Comparison of ENCODE assay signal across 23 cellular contexts in genomic region chr18:71252351-71252862, GRCh38.
"Had no signal": no experiment of that assay in that cellular context is flagged by ENCODE, and none has a peak within 500 bp of the region (broad histone marks: within the 10 kb centered on the region; RNA-seq: fewer than 3 reads in every experiment).

No MANE protein-coding gene starts in this region.

- H3K4me3 Mint-ChIP-seq: activated CD4-positive, alpha-beta T cell treated with anti-CD3 and anti-CD28 coated beads, Interleukin-2, amount 10 ng/mL, durations not matched to agents 7 days and 5 days; activated naive CD8-positive, alpha-beta T cell; activated T-cell treated with anti-CD3 and anti-CD28 coated beads, Interleukin-2, amount 50 U/mL, for 24 hours; activated T-helper 17 cell treated with anti-CD3 and anti-CD28 coated beads, Interleukin-2, amount 50 U/mL, for 72 hours; stimulated activated memory B cell treated with anti-CD40 and anti-IgM and Interleukin-4, amounts not matched to agents 10 μg/mL and 1 μg/mL and 100 μg/mL, for 72 hours; T-cell; T-helper 2 cell treated with Interferon-gamma antibody and Interleukin-4, amounts not matched to agents 5 μg/mL and 100 μg/mL, for 36 hours had no signal

- H3K9me3 Mint-ChIP-seq: activated CD4-positive, alpha-beta T cell treated with anti-CD3 and anti-CD28 coated beads, Interleukin-2, amount 10 ng/mL, durations not matched to agents 7 days and 5 days; activated T-cell treated with anti-CD3 and anti-CD28 coated beads, Interleukin-2, amount 50 U/mL, for 24 hours; activated T-helper 17 cell treated with anti-CD3 and anti-CD28 coated beads, Interleukin-2, amount 50 U/mL, for 72 hours; stimulated activated memory B cell treated with anti-CD40 and anti-IgM and Interleukin-4, amounts not matched to agents 10 μg/mL and 1 μg/mL and 100 μg/mL, for 72 hours; T-cell; T-helper 2 cell treated with Interferon-gamma antibody and Interleukin-4, amounts not matched to agents 5 μg/mL and 100 μg/mL, for 36 hours had no signal

- ATAC-seq: activated T-helper 17 cell treated with anti-CD3 and anti-CD28 coated beads, Interleukin-2, amount 50 U/mL, for 72 hours; gastrocnemius medialis; left colon; mucosa of descending colon; stimulated activated memory B cell treated with anti-CD40 and anti-IgM and Interleukin-4, amounts not matched to agents 10 μg/mL and 1 μg/mL and 100 μg/mL, for 72 hours; T-cell had no signal

- H3K27ac Mint-ChIP-seq: activated CD4-positive, alpha-beta T cell treated with anti-CD3 and anti-CD28 coated beads, Interleukin-2, amount 10 ng/mL, durations not matched to agents 7 days and 5 days; activated naive CD8-positive, alpha-beta T cell; activated T-cell treated with anti-CD3 and anti-CD28 coated beads, Interleukin-2, amount 50 U/mL, for 24 hours; activated T-helper 17 cell treated with anti-CD3 and anti-CD28 coated beads, Interleukin-2, amount 50 U/mL, for 72 hours; stimulated activated memory B cell treated with anti-CD40 and anti-IgM and Interleukin-4, amounts not matched to agents 10 μg/mL and 1 μg/mL and 100 μg/mL, for 72 hours; T-cell; T-helper 2 cell treated with Interferon-gamma antibody and Interleukin-4, amounts not matched to agents 5 μg/mL and 100 μg/mL, for 36 hours had no signal

- H3K4me1 Mint-ChIP-seq: activated CD4-positive, alpha-beta T cell treated with anti-CD3 and anti-CD28 coated beads, Interleukin-2, amount 10 ng/mL, durations not matched to agents 7 days and 5 days; activated T-helper 17 cell treated with anti-CD3 and anti-CD28 coated beads, Interleukin-2, amount 50 U/mL, for 72 hours; stimulated activated memory B cell treated with anti-CD40 and anti-IgM and Interleukin-4, amounts not matched to agents 10 μg/mL and 1 μg/mL and 100 μg/mL, for 72 hours; T-cell had no signal

- H3K36me3 Mint-ChIP-seq: activated naive CD8-positive, alpha-beta T cell; stimulated activated memory B cell treated with anti-CD40 and anti-IgM and Interleukin-4, amounts not matched to agents 10 μg/mL and 1 μg/mL and 100 μg/mL, for 72 hours; T-cell had no signal

- H3K27me3 Mint-ChIP-seq: activated CD4-positive, alpha-beta T cell treated with anti-CD3 and anti-CD28 coated beads, Interleukin-2, amount 10 ng/mL, durations not matched to agents 7 days and 5 days; activated naive CD8-positive, alpha-beta T cell; activated T-cell treated with anti-CD3 and anti-CD28 coated beads, Interleukin-2, amount 50 U/mL, for 24 hours; stimulated activated memory B cell treated with anti-CD40 and anti-IgM and Interleukin-4, amounts not matched to agents 10 μg/mL and 1 μg/mL and 100 μg/mL, for 72 hours had no signal

- DNase-seq: activated CD4-positive, alpha-beta T cell treated with anti-CD3 and anti-CD28 coated beads, Interleukin-2, amount 10 ng/mL, durations not matched to agents 7 days and 5 days; activated CD4-positive, CD25-positive, alpha-beta regulatory T cell treated with anti-CD3 and anti-CD28 coated beads, Interleukin-2, amount 50 U/mL, for 72 hours; activated naive CD4-positive, alpha-beta T cell; activated T-cell treated with anti-CD3 and anti-CD28 coated beads, Interleukin-2, amount 50 U/mL, for 24 hours; adrenal gland; central memory CD4-positive, alpha-beta T cell; effector memory CD4-positive, alpha-beta T cell; gastrocnemius medialis; hypothalamus; left colon; mesenchymal stem cell; mucosa of descending colon; occipital lobe; posterior cingulate gyrus; sigmoid colon; stimulated activated CD4-positive, alpha-beta T cell treated with anti-CD3 and anti-CD28 coated beads, Interleukin-15, amount 100 ng/mL, for 24 hours; T-cell; trophoblast cell; uterus had no signal
